ENCODE assay signal across 1 cellular context in genomic region chr19:48249502-48250014, GRCh38.
TF ChIP-seq lines count a peak whose summit lies in the region.

No MANE protein-coding gene starts in this region.

TF ChIP-seq in GM12878, 131 proteins besides CTCF, POLR2A, EP300 and RAD21 (continued from another document):
- TF ChIP-seq IRF5 (IDR thresholded peaks at IDR 0.05; ENCODE audit: borderline replicate concordance) (no peak), TBL1XR1 (IDR thresholded peaks at IDR 0.05; ENCODE audit: low read depth, low read length) (no peak), RELA (IDR thresholded peaks at IDR 0.05; ENCODE audit: borderline replicate concordance, partially characterized antibody) (peak; percentile 77), ZBTB11 (CRISPR knock-in tag; IDR thresholded peaks at IDR 0.05) (peak; percentile 68), ZNF217 (IDR thresholded peaks at IDR 0.05) (no peak), ZNF24 (IDR thresholded peaks at IDR 0.05) (no peak), CHD4 (IDR thresholded peaks at IDR 0.05) (no peak), RFX5 (IDR thresholded peaks at IDR 0.05; ENCODE audit: low read depth, low read length) (no peak), YY1 (IDR thresholded peaks at IDR 0.05; ENCODE audit: low read depth, low read length) (peak; percentile 97), NBN (IDR thresholded peaks at IDR 0.05) (peak; percentile 81), DPF2 (IDR thresholded peaks at IDR 0.05) (0 out of 2 replicates have a peak, but pooled peaks have one; percentile 28), SUZ12 (IDR thresholded peaks at IDR 0.05; ENCODE audit: unreplicated experiment) (no peak), SIN3A (IDR thresholded peaks at IDR 0.05; ENCODE audit: low read depth, low read length) (peak; percentile 75), HDAC2 (IDR thresholded peaks at IDR 0.05) (no peak), SMC3 (IDR thresholded peaks at IDR 0.05; ENCODE audit: borderline replicate concordance, low read length) (no peak; the same call in 1 of the 2 replicates), MYB (IDR thresholded peaks at IDR 0.05; ENCODE audit: borderline replicate concordance, low read depth, low read length) (no peak), TCF7 (IDR thresholded peaks at IDR 0.05; ENCODE audit: borderline replicate concordance) (0 out of 2 replicates have a peak, but pooled peaks have one; percentile 38), HDGF (IDR thresholded peaks at IDR 0.05) (peak; percentile 52; the same call in 1 of the 2 replicates), CHD2 (IDR thresholded peaks at IDR 0.05; ENCODE audit: borderline replicate concordance, low read depth, low read length) (peak; percentile 46; the same call in 1 of the 2 replicates), NR2C2 (IDR thresholded peaks at IDR 0.05; ENCODE audit: borderline replicate concordance, control insufficient read depth, insufficient read length, low read depth) (no peak), SREBF2 (IDR thresholded peaks at IDR 0.05; ENCODE audit: low read length) (no peak), ATF7 (IDR thresholded peaks at IDR 0.05; ENCODE audit: low read depth) (no peak), MXI1 (IDR thresholded peaks at IDR 0.05; ENCODE audit: low read depth, low read length) (no peak), RUNX3 (IDR thresholded peaks at IDR 0.05; ENCODE audit: low read length) (peak; percentile 93), IKZF2 (IDR thresholded peaks at IDR 0.05) (peak; percentile 54 to 61), NRF1 (conservative IDR thresholded peaks at IDR 0.05; ENCODE audit: low read depth, low read length) (no peak)
- TF ChIP-seq, protein P1, sequence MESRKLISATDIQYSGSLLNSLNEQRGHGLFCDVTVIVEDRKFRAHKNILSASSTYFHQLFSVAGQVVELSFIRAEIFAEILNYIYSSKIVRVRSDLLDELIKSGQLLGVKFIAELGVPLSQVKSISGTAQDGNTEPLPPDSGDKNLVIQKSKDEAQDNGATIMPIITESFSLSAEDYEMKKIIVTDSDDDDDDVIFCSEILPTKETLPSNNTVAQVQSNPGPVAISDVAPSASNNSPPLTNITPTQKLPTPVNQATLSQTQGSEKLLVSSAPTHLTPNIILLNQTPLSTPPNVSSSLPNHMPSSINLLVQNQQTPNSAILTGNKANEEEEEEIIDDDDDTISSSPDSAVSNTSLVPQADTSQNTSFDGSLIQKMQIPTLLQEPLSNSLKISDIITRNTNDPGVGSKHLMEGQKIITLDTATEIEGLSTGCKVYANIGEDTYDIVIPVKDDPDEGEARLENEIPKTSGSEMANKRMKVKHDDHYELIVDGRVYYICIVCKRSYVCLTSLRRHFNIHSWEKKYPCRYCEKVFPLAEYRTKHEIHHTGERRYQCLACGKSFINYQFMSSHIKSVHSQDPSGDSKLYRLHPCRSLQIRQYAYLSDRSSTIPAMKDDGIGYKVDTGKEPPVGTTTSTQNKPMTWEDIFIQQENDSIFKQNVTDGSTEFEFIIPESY (IDR thresholded peaks at IDR 0.05) = no peak
- TF ChIP-seq, protein P2, sequence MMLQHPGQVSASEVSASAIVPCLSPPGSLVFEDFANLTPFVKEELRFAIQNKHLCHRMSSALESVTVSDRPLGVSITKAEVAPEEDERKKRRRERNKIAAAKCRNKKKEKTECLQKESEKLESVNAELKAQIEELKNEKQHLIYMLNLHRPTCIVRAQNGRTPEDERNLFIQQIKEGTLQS (IDR thresholded peaks at IDR 0.05; ENCODE audit: borderline replicate concordance, extremely low read depth, low read depth, low read length) = no peak
- TF ChIP-seq, protein P3, sequence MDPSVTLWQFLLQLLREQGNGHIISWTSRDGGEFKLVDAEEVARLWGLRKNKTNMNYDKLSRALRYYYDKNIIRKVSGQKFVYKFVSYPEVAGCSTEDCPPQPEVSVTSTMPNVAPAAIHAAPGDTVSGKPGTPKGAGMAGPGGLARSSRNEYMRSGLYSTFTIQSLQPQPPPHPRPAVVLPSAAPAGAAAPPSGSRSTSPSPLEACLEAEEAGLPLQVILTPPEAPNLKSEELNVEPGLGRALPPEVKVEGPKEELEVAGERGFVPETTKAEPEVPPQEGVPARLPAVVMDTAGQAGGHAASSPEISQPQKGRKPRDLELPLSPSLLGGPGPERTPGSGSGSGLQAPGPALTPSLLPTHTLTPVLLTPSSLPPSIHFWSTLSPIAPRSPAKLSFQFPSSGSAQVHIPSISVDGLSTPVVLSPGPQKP (IDR thresholded peaks at IDR 0.05; ENCODE audit: low read depth, low read length) = peak; percentile 83
